In genomic region chr21:31279986-31280385, GRCh38 we compare ENCODE assay signal across 16 cellular contexts.
DNase-seq lines count a peak whose midpoint lies in the region; ATAC-seq and TF ChIP-seq lines count a peak whose summit lies in the region.
"Had no signal": no experiment of that assay in that cellular context is flagged by ENCODE, and none has a peak within 500 bp of the region (broad histone marks: within the 10 kb centered on the region; RNA-seq: fewer than 3 reads in every experiment).

No MANE protein-coding gene starts in this region.

- peak overlapping the region; percentile 54 for H3K27ac Mint-ChIP-seq in activated naive CD4-positive, alpha-beta T cell treated with anti-CD3 and anti-CD28 coated beads, Interleukin-2, amount 10 ng/mL, durations not matched to agents 7 days and 5 days
- H3K27ac Mint-ChIP-seq: CD4-positive, CD25-positive, alpha-beta regulatory T cell had no signal

- H3K36me3 Mint-ChIP-seq in activated naive CD4-positive, alpha-beta T cell treated with anti-CD3 and anti-CD28 coated beads, Interleukin-2, amount 10 ng/mL, durations not matched to agents 7 days and 5 days = peaks cover 5% of the 10 kb centered on the region

- no peak for TF ChIP-seq POLR2A in heart left ventricle (IDR thresholded peaks at IDR 0.05)

- CTCF ChIA-PET in activated naive CD4-positive, alpha-beta T cell treated with anti-CD3 and anti-CD28 coated beads, Interleukin-2, amount 10 ng/mL, durations not matched to agents 7 days and 5 days (lab: Charles Lee) = no interaction called here

- H3K4me1 Mint-ChIP-seq in activated naive CD4-positive, alpha-beta T cell treated with anti-CD3 and anti-CD28 coated beads, Interleukin-2, amount 10 ng/mL, durations not matched to agents 7 days and 5 days = peaks cover 25% of the 10 kb centered on the region

- H3K4me1 ChIP-seq in heart left ventricle = peaks cover 0 to 15% (median 0%) of the 10 kb centered on the region in 12 donors

- intact Hi-C loops in heart left ventricle (cut with DNase I) = no loop called here

- H3K27me3 Mint-ChIP-seq in activated naive CD4-positive, alpha-beta T cell treated with anti-CD3 and anti-CD28 coated beads, Interleukin-2, amount 10 ng/mL, durations not matched to agents 7 days and 5 days = no peaks in the 10 kb centered on the region

- H3K4me3 ChIP-seq in heart left ventricle = no peak overlapping the region

- H3K27ac ChIP-seq in heart left ventricle = no peak overlapping the region

- H3K36me3 ChIP-seq in heart left ventricle = no peaks in the 10 kb centered on the region

- H3K9me3 Mint-ChIP-seq in activated naive CD4-positive, alpha-beta T cell treated with anti-CD3 and anti-CD28 coated beads, Interleukin-2, amount 10 ng/mL, durations not matched to agents 7 days and 5 days = no peaks in the 10 kb centered on the region
- H3K9me3 Mint-ChIP-seq: CD4-positive, CD25-positive, alpha-beta regulatory T cell had no signal

- no peak for ATAC-seq in heart left ventricle
- ATAC-seq: HCT116, Panc1 had no signal

- H3K4me3 Mint-ChIP-seq in activated naive CD4-positive, alpha-beta T cell treated with anti-CD3 and anti-CD28 coated beads, Interleukin-2, amount 10 ng/mL, durations not matched to agents 7 days and 5 days = no peak overlapping the region
- H3K4me3 Mint-ChIP-seq: CD4-positive, CD25-positive, alpha-beta regulatory T cell had no signal

- TF ChIP-seq CTCF in heart left ventricle (IDR thresholded peaks at IDR 0.05) = no peak

- H3K27me3 ChIP-seq in heart left ventricle = no peaks in the 10 kb centered on the region

- 87 to 92% (median 87%) methylated on average over 9 of the region's 9 CpGs for WGBS in heart left ventricle, 4 donors

- peak; percentile 10 for DNase-seq in activated naive CD4-positive, alpha-beta T cell treated with Interleukin-2 at 50 U/mL for 16 hours
- DNase-seq in activated naive CD4-positive, alpha-beta T cell (lab: John Stamatoyannopoulos, UW) = no peak
- DNase-seq in NCI-H226 = peak; percentile 16
- DNase-seq in activated naive CD4-positive, alpha-beta T cell treated with anti-CD3 and anti-CD28 coated beads, Interleukin-2, amount 10 ng/mL, durations not matched to agents 7 days and 5 days = no peak
- DNase-seq in stimulated activated CD8-positive, alpha-beta memory T cell treated with anti-CD3 and anti-CD28 coated beads, Interleukin-12 subunit alpha, Interleukin-12 subunit beta, amount 100 ng/mL, for 24 hours (ENCODE audit: extremely low read depth) = peak; percentile 3
- DNase-seq in heart left ventricle = no peak
- no peak for DNase-seq in hepatic stellate cell (ENCODE audit: low spot score)
- DNase-seq in D341Med (ENCODE audit: low spot score) = no peak
- DNase-seq: ACHN; CD4-positive, CD25-positive, alpha-beta regulatory T cell; DMS79; NCI-H1417 treated with DMSO at 0.1 percent for 48 hours; NCI-H2029 treated with DMSO at 0.1 percent for 48 hours; NCI-H510A treated with DMSO at 0.1 percent for 48 hours had no signal

- no peaks in the 10 kb centered on the region for H3K9me3 ChIP-seq in heart left ventricle

Comparison
In these comparisons a context has a peak if more than half of its experiments do, and no peak if none do; other contexts are left out.
1. DNase-seq: peak in activated naive CD4-positive, alpha-beta T cell treated with Interleukin-2 at 50 U/mL for 16 hours (single experiment), NCI-H226 (single experiment) and stimulated activated CD8-positive, alpha-beta memory T cell treated with anti-CD3 and anti-CD28 coated beads, Interleukin-12 subunit alpha, Interleukin-12 subunit beta, amount 100 ng/mL, for 24 hours (single experiment); none in activated naive CD4-positive, alpha-beta T cell (0 of 4), activated naive CD4-positive, alpha-beta T cell treated with anti-CD3 and anti-CD28 coated beads, Interleukin-2, amount 10 ng/mL, durations not matched to agents 7 days and 5 days (single experiment), heart left ventricle (0 of 5), hepatic stellate cell (single experiment) and D341Med (single experiment).